Comparison of ENCODE assay signal across 8 cellular contexts in the genomic region with DNA sequence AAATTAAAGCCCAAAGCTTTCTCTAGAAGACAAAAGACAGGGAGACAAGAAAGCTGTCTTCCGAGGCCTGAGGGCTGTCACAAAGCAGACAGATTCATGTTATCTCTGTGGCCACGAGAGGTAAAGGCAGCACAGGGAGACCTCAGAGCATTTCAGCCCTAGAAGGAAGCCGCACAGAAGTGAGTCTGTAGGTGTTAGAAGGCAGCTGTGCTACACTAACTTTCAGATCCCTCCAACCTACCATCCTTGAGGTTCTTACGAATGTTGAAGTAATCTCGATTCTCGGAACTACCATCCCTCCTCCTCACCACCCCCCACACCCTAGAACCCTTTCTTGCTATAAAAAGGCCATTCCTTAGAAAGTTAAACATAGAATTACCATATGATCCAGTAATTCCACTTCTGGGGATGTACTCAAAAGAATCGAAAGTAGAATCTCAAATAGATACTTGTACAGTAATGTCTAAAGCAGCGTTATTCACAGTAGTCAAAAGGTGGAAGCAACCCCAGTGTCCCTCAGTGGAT. TPM values are rescaled to one million over a fixed set of nuclear protein-coding genes. Genes with fewer than 3 reads are reported as not detected.
DNase-seq lines count a peak whose midpoint lies in the region; ATAC-seq, FAIRE-seq and TF ChIP-seq lines count a peak whose summit lies in the region.

No MANE protein-coding gene starts in this region.

- H3K9me3 ChIP-seq in pancreas = no peaks in the 10 kb centered on the region

- H3K27ac ChIP-seq in pancreas = no peak overlapping the region

- no peak overlapping the region for H3K4me3 ChIP-seq in pancreas

- H3K36me3 ChIP-seq in pancreas = no peaks in the 10 kb centered on the region

- H3K4me1 ChIP-seq in pancreas = peaks cover 0 to 2% (median 0%) of the 10 kb centered on the region in 3 donors

- 84 to 93% methylated on average over 8 of the region's 8 CpGs for WGBS in pancreas, 2 donors

- no peak for FAIRE-seq in pancreas (lab: Jason Lieb, UNC)

- intact Hi-C loops in Right ventricle myocardium inferior (cut with DNase I) (no loop called here), pancreas (cut with DNase I) (no loop called here)

- peak; percentile 90 for ATAC-seq in GM19438 (IDR thresholded peaks at IDR 0.05; ENCODE audit: low read depth, unreplicated experiment)
- peak; percentile 87 for ATAC-seq in HG03175 (IDR thresholded peaks at IDR 0.05; ENCODE audit: unreplicated experiment)
- ATAC-seq in Right ventricle myocardium inferior = no peak
- no peak for ATAC-seq in pancreas

- TF ChIP-seq CTCF in pancreas (IDR thresholded peaks at IDR 0.05) = no peak

- peak; percentile 63 to 71 for DNase-seq in activated T-cell treated with anti-CD3 and anti-CD28 coated beads, Interleukin-2, amount 50 U/mL, for 48 hours
- peak; percentile 51 to 64 for DNase-seq in stimulated activated CD8-positive, alpha-beta memory T cell treated with anti-CD3 and anti-CD28 coated beads, Interleukin-15, amount 100 ng/mL, for 48 hours (ENCODE audit: low read depth in 2 of 2)
- DNase-seq in Right ventricle myocardium inferior (ENCODE audit: missing footprints) (no peak), NOMO-1 treated with dmso at 0.1 percent for 144 hours (lab: John Stamatoyannopoulos, UW; ENCODE audit: unreplicated experiment) (no peak), NCI-H510A treated with DMSO at 0.1 percent for 48 hours (lab: John Stamatoyannopoulos, UW) (no peak), pancreas (no peak)

- no peaks in the 10 kb centered on the region for H3K27me3 ChIP-seq in pancreas

RNA-seq across cellular contexts. Expression of gene LYST, which starts 21.5 kb away (rescaled TPM):
- total RNA-seq in Right ventricle myocardium inferior (10.6 TPM), pancreas (10 to 100 TPM in 3 of 6 donors, 1 to 10 TPM in 3; 8.1 to 13.7 (median 9.7) TPM)
- 1 to 10 TPM; 4.3 to 5.2 TPM for polyA plus RNA-seq in pancreas

Comparison
In these comparisons a context has a peak if more than half of its experiments do, and no peak if none do; other contexts are left out.
1. ATAC-seq: peak in GM19438 (single experiment) and HG03175 (single experiment); none in Right ventricle myocardium inferior (single experiment) and pancreas (0 of 4).
2. DNase-seq: peak in activated T-cell treated with anti-CD3 and anti-CD28 coated beads, Interleukin-2, amount 50 U/mL, for 48 hours (2 of 2) and stimulated activated CD8-positive, alpha-beta memory T cell treated with anti-CD3 and anti-CD28 coated beads, Interleukin-15, amount 100 ng/mL, for 48 hours (2 of 2); none in Right ventricle myocardium inferior (single experiment), NOMO-1 treated with dmso at 0.1 percent for 144 hours (single experiment), NCI-H510A treated with DMSO at 0.1 percent for 48 hours (single experiment) and pancreas (0 of 6).